Comparison of ENCODE assay signal across 1 cellular context in the genomic region with DNA sequence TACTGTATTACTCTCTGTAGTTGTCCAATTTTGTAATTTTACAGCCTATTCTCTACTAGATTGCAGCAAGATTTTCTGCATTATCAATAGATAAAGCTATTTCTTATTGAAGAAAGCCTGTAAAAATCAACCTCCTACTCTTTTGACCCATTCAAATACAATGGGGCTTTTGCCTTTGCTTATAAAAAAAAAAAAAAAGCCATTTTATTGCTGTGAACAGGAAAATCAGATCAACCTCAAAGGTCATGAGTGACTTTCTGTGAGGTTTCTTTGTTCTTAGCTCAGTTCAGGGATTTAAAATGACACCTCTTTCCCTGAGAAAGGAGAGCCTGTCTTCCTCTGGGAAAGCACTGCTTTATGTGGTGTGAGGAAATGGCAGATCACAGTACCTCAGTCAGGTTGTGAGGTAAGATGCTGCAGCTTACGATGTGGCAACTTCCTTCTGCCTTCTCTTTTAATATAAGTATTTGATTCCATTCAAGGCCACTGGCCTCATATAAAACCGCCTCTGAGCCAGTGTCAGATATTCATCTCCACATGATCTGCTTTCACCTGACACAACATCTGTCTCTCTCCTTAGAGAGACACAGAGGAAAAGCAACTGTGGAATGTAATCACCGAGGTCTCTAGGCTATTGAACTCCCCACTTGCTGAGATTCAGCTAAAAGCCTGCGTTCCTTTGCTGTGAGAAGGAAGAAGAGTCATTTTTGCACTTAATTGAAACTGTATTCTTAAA.
TF ChIP-seq lines count a peak whose summit lies in the region.

No MANE protein-coding gene starts in this region.

TF ChIP-seq in GM23338, 12 proteins besides CTCF, POLR2A, EP300 and RAD21 (continued from another document):
- TF ChIP-seq, protein P1, sequence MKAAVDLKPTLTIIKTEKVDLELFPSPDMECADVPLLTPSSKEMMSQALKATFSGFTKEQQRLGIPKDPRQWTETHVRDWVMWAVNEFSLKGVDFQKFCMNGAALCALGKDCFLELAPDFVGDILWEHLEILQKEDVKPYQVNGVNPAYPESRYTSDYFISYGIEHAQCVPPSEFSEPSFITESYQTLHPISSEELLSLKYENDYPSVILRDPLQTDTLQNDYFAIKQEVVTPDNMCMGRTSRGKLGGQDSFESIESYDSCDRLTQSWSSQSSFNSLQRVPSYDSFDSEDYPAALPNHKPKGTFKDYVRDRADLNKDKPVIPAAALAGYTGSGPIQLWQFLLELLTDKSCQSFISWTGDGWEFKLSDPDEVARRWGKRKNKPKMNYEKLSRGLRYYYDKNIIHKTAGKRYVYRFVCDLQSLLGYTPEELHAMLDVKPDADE (IDR thresholded peaks at IDR 0.05) = no peak
- TF ChIP-seq ZNF331 (CRISPR knock-in tag; IDR thresholded peaks at IDR 0.05; ENCODE audit: low read depth) (no peak), EZH2 (IDR thresholded peaks at IDR 0.05; ENCODE audit: low read depth, unreplicated experiment) (no peak)
